In genomic region chr3:113097821-113098516, GRCh38 we compare ENCODE assay signal across 16 cellular contexts.
DNase-seq lines count a peak whose midpoint lies in the region; ATAC-seq and TF ChIP-seq lines count a peak whose summit lies in the region.
"Had no signal": no experiment of that assay in that cellular context is flagged by ENCODE, and none has a peak within 500 bp of the region (broad histone marks: within the 10 kb centered on the region; RNA-seq: fewer than 3 reads in every experiment).

No MANE protein-coding gene starts in this region.

- H3K14ac ChIP-seq in IMR-90 (replicated peaks; ENCODE audit: low read depth, low read length) = 0 out of 2 replicates have a peak overlapping the region, but pooled peaks have one; percentile 11

- H2BK15ac ChIP-seq in IMR-90 (ENCODE audit: low read depth, low read length) = peak overlapping the region; percentile 33; the same call in 1 of the 3 replicates

- H3K36me3 Mint-ChIP-seq in T-helper 17 cell (ENCODE audit: low read depth) = no peaks in the 10 kb centered on the region
- H3K36me3 Mint-ChIP-seq: natural killer cell treated with Interleukin-12 subunit alpha and Interleukin-12 subunit beta and Interleukin-15 and Interleukin-18, amount 100 ng/mL, for 72 hours had no signal

- no peak overlapping the region for H3K56ac ChIP-seq in IMR-90 (ENCODE audit: extremely low read depth, insufficient read depth, low read length)

- in situ Hi-C loops in IMR-90 (cut with MboI; ENCODE audit: low sequenced_read_pairs) (no loop called here), brain microvascular endothelial cell (cut with HindIII; ENCODE audit: low pct_ligation_motif_present, low sequenced_read_pairs) (no loop called here)

- no peak overlapping the region for H2BK5ac ChIP-seq in IMR-90 (ENCODE audit: low read depth, low read length, poor library complexity, severe bottlenecking)

- peak overlapping the region; percentile 8; the same call in 1 of the 2 replicates for H4K91ac ChIP-seq in IMR-90 (ENCODE audit: insufficient read depth, low read depth, low read length)

- H3K23ac ChIP-seq in IMR-90 (ENCODE audit: low read depth, low read length) = no peak overlapping the region

- peak overlapping the region; percentile 75 for H3K27ac ChIP-seq in IMR-90 (ENCODE audit: insufficient read depth, low read length)
- no peak overlapping the region for H3K27ac ChIP-seq in brain microvascular endothelial cell
- H3K27ac ChIP-seq: BLaER1 treated with 17β-estradiol and CSF1 and Interleukin-3, amounts not matched to agents 10 nM and 100 nM; stomach had no signal

- peak overlapping the region; percentile 73 for H3K18ac ChIP-seq in IMR-90 (ENCODE audit: low read depth, low read length)

- no peak for TF ChIP-seq RAD21 in IMR-90 (IDR thresholded peaks at IDR 0.05; ENCODE audit: low read length)

- BruUV-seq in IMR-90 (replicated peaks; lab: Mats Ljungman, UMichigan) = no TSS peak

- H3K79me1 ChIP-seq in IMR-90 (ENCODE audit: low read depth in 1 of 2, low read length in 2 of 2) = no peaks in the 10 kb centered on the region

- no peak overlapping the region for H2AK9ac ChIP-seq in IMR-90 (replicated peaks; ENCODE audit: low read depth, low read length, poor library complexity)

- CTCF ChIA-PET in IMR-90 (lab: Yijun Ruan, JAX) = no interaction called here

- H2AFZ ChIP-seq in IMR-90 (replicated peaks; ENCODE audit: low read length, poor library complexity) = no peak overlapping the region

- dilution Hi-C loops in IMR-90 (cut with HindIII; ENCODE audit: low sequenced_read_pairs, unreplicated experiment) = no loop called here

- H3K4me1 Mint-ChIP-seq in T-helper 17 cell = peaks cover 2% of the 10 kb centered on the region
- H3K4me1 Mint-ChIP-seq: activated CD4-positive, alpha-beta memory T cell treated with anti-CD3 and anti-CD28 coated beads, Interleukin-2, amount 10 ng/mL, durations not matched to agents 7 days and 5 days had no signal

- H3K36me3 ChIP-seq in IMR-90 (ENCODE audit: control insufficient read depth, insufficient read depth, low read length) (no peaks in the 10 kb centered on the region), brain microvascular endothelial cell (replicated peaks) (no peaks in the 10 kb centered on the region)
- H3K36me3 ChIP-seq: BLaER1 treated with 17β-estradiol and CSF1 and Interleukin-3, amounts not matched to agents 10 nM and 100 nM; stomach had no signal

- ATAC-seq in IMR-90 (ENCODE audit: low read depth) (peak; percentile 81), T-helper 17 cell (no peak)
- ATAC-seq: natural killer cell treated with Interleukin-12 subunit alpha and Interleukin-12 subunit beta and Interleukin-15 and Interleukin-18, amount 100 ng/mL, for 72 hours had no signal

- H4K5ac ChIP-seq in IMR-90 (ENCODE audit: low read depth, low read length) = no peak overlapping the region

- 0% methylated on average over 1 of the region's 4 CpGs; no CpG with 5 or more reads in 1 of the 2 experiments for WGBS in IMR-90 (ENCODE audit: extremely low coverage in 2 of 2, insufficient read length in 1 of 2), 2 experiments

- no peak overlapping the region for H3K4me3 Mint-ChIP-seq in T-helper 17 cell
- H3K4me3 Mint-ChIP-seq: activated CD4-positive, alpha-beta memory T cell treated with anti-CD3 and anti-CD28 coated beads, Interleukin-2, amount 10 ng/mL, durations not matched to agents 7 days and 5 days; natural killer cell treated with Interleukin-12 subunit alpha and Interleukin-12 subunit beta and Interleukin-15 and Interleukin-18, amount 100 ng/mL, for 72 hours had no signal

- POLR2A ChIA-PET in IMR-90 (lab: Charles Lee; ENCODE audit: unreplicated experiment) = no interaction called here

- TF ChIP-seq POLR2A in IMR-90 (IDR thresholded peaks at IDR 0.05; ENCODE audit: low read depth, low read length) = no peak

- peak overlapping the region; percentile 2; the same call in 1 of the 2 replicates for H3K4me2 ChIP-seq in IMR-90 (ENCODE audit: low read depth, low read length)

- TF ChIP-seq CTCF in IMR-90 (conservative IDR thresholded peaks at IDR 0.05; ENCODE audit: low read depth, low read length) (no peak), brain microvascular endothelial cell (IDR thresholded peaks at IDR 0.05; ENCODE audit: low read depth, low read length, missing control alignments) (no peak)

- H3K9ac ChIP-seq in IMR-90 (ENCODE audit: low read depth, low read length) = no peak overlapping the region
- H3K9ac ChIP-seq: BLaER1 treated with 17β-estradiol and CSF1 and Interleukin-3, amounts not matched to agents 10 nM and 100 nM had no signal

- H2BK20ac ChIP-seq in IMR-90 (ENCODE audit: low read depth, low read length) = peak overlapping the region; percentile 68

- no peak overlapping the region for H3K27ac Mint-ChIP-seq in T-helper 17 cell
- H3K27ac Mint-ChIP-seq: activated CD4-positive, alpha-beta memory T cell treated with anti-CD3 and anti-CD28 coated beads, Interleukin-2, amount 10 ng/mL, durations not matched to agents 7 days and 5 days; natural killer cell treated with Interleukin-12 subunit alpha and Interleukin-12 subunit beta and Interleukin-15 and Interleukin-18, amount 100 ng/mL, for 72 hours had no signal

- H3K27me3 ChIP-seq in IMR-90 (ENCODE audit: control insufficient read depth, insufficient read depth, low read length) = peaks cover 16% of the 10 kb centered on the region
- H3K27me3 ChIP-seq in brain microvascular endothelial cell (replicated peaks) = no peaks in the 10 kb centered on the region
- H3K27me3 ChIP-seq: BLaER1 treated with 17β-estradiol and CSF1 and Interleukin-3, amounts not matched to agents 10 nM and 100 nM; stomach had no signal

- peak; percentile 86 for DNase-seq in AG08395 (ENCODE audit: low spot score)
- peak; percentile 88 for DNase-seq in IMR-90
- DNase-seq in brain microvascular endothelial cell = peak; percentile 87
- DNase-seq in kidney glomerular epithelial cell (lab: John Stamatoyannopoulos, UW) = peak; percentile 99
- DNase-seq in HuH-7 (ENCODE audit: low spot score) = no peak
- DNase-seq in dermis blood vessel endothelial cell = no peak
- no peak for DNase-seq in activated T-cell treated with anti-CD3 and anti-CD28 coated beads, Interleukin-2, amount 50 U/mL, for 1 hour
- no peak for DNase-seq in T-helper 17 cell
- DNase-seq: activated CD4-positive, alpha-beta memory T cell treated with anti-CD3 and anti-CD28 coated beads, Interleukin-2, amount 10 ng/mL, durations not matched to agents 7 days and 5 days; aorta; erythroblast; kidney; NCI-H748 treated with DMSO at 0.1 percent for 48 hours; stomach had no signal

- intact Hi-C loops in IMR-90 (cut with micrococcal nuclease) = no loop called here

- H2AK5ac ChIP-seq in IMR-90 (ENCODE audit: low read depth, low read length) = no peak overlapping the region

- peaks cover 3% of the 10 kb centered on the region; the same call in 1 of the 2 replicates for H3K9me1 ChIP-seq in IMR-90 (ENCODE audit: insufficient read depth, low read length)

- no peaks in the 10 kb centered on the region for H3K27me3 Mint-ChIP-seq in T-helper 17 cell
- H3K27me3 Mint-ChIP-seq: activated CD4-positive, alpha-beta memory T cell treated with anti-CD3 and anti-CD28 coated beads, Interleukin-2, amount 10 ng/mL, durations not matched to agents 7 days and 5 days had no signal

- H3K9me3 ChIP-seq in IMR-90 (ENCODE audit: control insufficient read depth, insufficient read depth, low read length) (no peaks in the 10 kb centered on the region; the same call in 1 of the 2 replicates), T-helper 17 cell (ENCODE audit: control insufficient read depth, low read length, poor library complexity, severe bottlenecking) (no peaks in the 10 kb centered on the region)

- H4K20me1 ChIP-seq in IMR-90 (ENCODE audit: insufficient read depth, low read length) = no peaks in the 10 kb centered on the region
- H4K20me1 ChIP-seq: BLaER1 treated with 17β-estradiol and CSF1 and Interleukin-3, amounts not matched to agents 10 nM and 100 nM had no signal

- peaks cover 12% of the 10 kb centered on the region for H3K4me1 ChIP-seq in IMR-90 (ENCODE audit: control insufficient read depth, insufficient read depth, low read length)
- H3K4me1 ChIP-seq: stomach had no signal

- peak overlapping the region; percentile 72 for H2BK120ac ChIP-seq in IMR-90 (ENCODE audit: low read depth, low read length)

- H3K4me3 ChIP-seq in IMR-90 (ENCODE audit: insufficient read depth, low read depth, low read length) = no peak overlapping the region
- H3K4me3 ChIP-seq in brain microvascular endothelial cell (ENCODE audit: low read depth, low read length) = no peak overlapping the region
- H3K4me3 ChIP-seq: BLaER1 treated with 17β-estradiol and CSF1 and Interleukin-3, amounts not matched to agents 10 nM and 100 nM; stomach had no signal

- peak overlapping the region; percentile 43 for H3K4ac ChIP-seq in IMR-90 (ENCODE audit: low read depth, low read length)

- H4K8ac ChIP-seq in IMR-90 (ENCODE audit: low read depth in 2 of 2, low read length in 2 of 2) = peak overlapping the region in 1 of 2 experiments; percentile 26; a peak in 1 of 4 replicates

TF ChIP-seq in IMR-90, 13 proteins besides CTCF, POLR2A, EP300 and RAD21:
- TF ChIP-seq CEBPB (IDR thresholded peaks at IDR 0.05; ENCODE audit: low read depth, low read length) (peak; percentile 75), FOS (IDR thresholded peaks at IDR 0.05; ENCODE audit: low read depth, low read length) (peak; percentile 34; the same call in 1 of the 2 replicates), BHLHE40 (IDR thresholded peaks at IDR 0.05; ENCODE audit: low read depth, low read length) (no peak)

Comparison
In these comparisons a context has a peak if more than half of its experiments do, and no peak if none do; other contexts are left out.
1. DNase-seq: peak in AG08395 (single experiment), IMR-90 (single experiment), brain microvascular endothelial cell (single experiment) and kidney glomerular epithelial cell (single experiment); none in HuH-7 (single experiment), dermis blood vessel endothelial cell (single experiment), activated T-cell treated with anti-CD3 and anti-CD28 coated beads, Interleukin-2, amount 50 U/mL, for 1 hour (single experiment) and T-helper 17 cell (0 of 3).